ENCODE assay signal across 20 cellular contexts in genomic region chr17:64765191-64765889, GRCh38.
DNase-seq lines count a peak whose midpoint lies in the region; ATAC-seq, FAIRE-seq and TF ChIP-seq lines count a peak whose summit lies in the region.
"Had no signal": no experiment of that assay in that cellular context is flagged by ENCODE, and none has a peak within 500 bp of the region (broad histone marks: within the 10 kb centered on the region; RNA-seq: fewer than 3 reads in every experiment).

No MANE protein-coding gene starts in this region.

- TF ChIP-seq POLR2A in A549 (IDR thresholded peaks at IDR 0.05; ENCODE audit: low read length) (no peak), H54 (IDR thresholded peaks at IDR 0.05; ENCODE audit: low read depth, low read length) (no peak)

- H3K27me3 ChIP-seq in bronchial epithelial cell (ENCODE audit: control insufficient read depth, insufficient read depth, low read length) (no peaks in the 10 kb centered on the region), osteoblast (ENCODE audit: insufficient read depth, low read length) (no peaks in the 10 kb centered on the region)
- H3K27me3 ChIP-seq: pancreas, suprapubic skin, uterus had no signal

- H3K4me1 ChIP-seq in A549 = peaks cover 12% of the 10 kb centered on the region
- no peaks in the 10 kb centered on the region for H3K4me1 ChIP-seq in osteoblast (ENCODE audit: insufficient read depth, low read length)
- H3K4me1 ChIP-seq: pancreas, suprapubic skin, uterus had no signal

- DNase-seq in A549 (ENCODE audit: low read depth in 1 of 2, low spot score in 1 of 2) = peak in 1 of 2 experiments; percentile 48
- no peak for DNase-seq in H54 (ENCODE audit: insufficient read length, low spot score)
- DNase-seq in bronchial epithelial cell (ENCODE audit: low read depth) = peak; percentile 66
- DNase-seq in left colon = no peak
- no peak for DNase-seq in osteoblast (ENCODE audit: insufficient read length, low spot score, missing footprints)
- no peak for DNase-seq in NCI-H748 (lab: John Stamatoyannopoulos, UW; ENCODE audit: unreplicated experiment)
- DNase-seq: activated CD4-positive, alpha-beta T cell treated with anti-CD3 and anti-CD28 coated beads, Interleukin-2, amount 10 ng/mL, durations not matched to agents 24 days and 14 days; activated effector memory CD4-positive, alpha-beta T cell treated with anti-CD3 and anti-CD28 coated beads, Interleukin-2, amount 50 U/mL, for 16 hours; effector CD8-positive, alpha-beta T cell; GF-D8; mesenchymal stem cell; naive B cell; NCI-H510A treated with DMSO at 0.1 percent for 48 hours; pancreas; SK-N-SH; uterus had no signal

- TF ChIP-seq RAD21 in A549 (conservative IDR thresholded peaks at IDR 0.05 in 1 of 2, IDR thresholded peaks at IDR 0.05 in 1 of 2) = no peak

- H3K79me2 ChIP-seq in osteoblast (ENCODE audit: insufficient read depth, low read length) = no peaks in the 10 kb centered on the region

- WGBS in A549 (ENCODE audit: missing lambda C conversion rate) = 82% methylated on average over 7 of the region's 7 CpGs

- intact Hi-C loops in left colon (cut with DNase I, micrococcal nuclease) = no loop called here

- peak; percentile 42 to 68; a peak in 4 of 6 replicates for ATAC-seq in A549
- ATAC-seq in left colon = peak; percentile 83
- ATAC-seq in HG03025 (IDR thresholded peaks at IDR 0.05; ENCODE audit: low FRiP score, unreplicated experiment) = no peak
- no peak for ATAC-seq in GM19035 (IDR thresholded peaks at IDR 0.05; ENCODE audit: unreplicated experiment)
- ATAC-seq: pancreas had no signal

- H4K20me1 ChIP-seq in osteoblast (ENCODE audit: insufficient read depth, low read length) = no peaks in the 10 kb centered on the region

- TF ChIP-seq EP300 in A549 (IDR thresholded peaks at IDR 0.05) = no peak

- H3K36me3 ChIP-seq in bronchial epithelial cell (ENCODE audit: control insufficient read depth, insufficient read depth, low read length) = peaks cover 3% of the 10 kb centered on the region
- no peaks in the 10 kb centered on the region for H3K36me3 ChIP-seq in osteoblast (ENCODE audit: insufficient read depth, low read length)
- H3K36me3 ChIP-seq: pancreas, uterus had no signal

- peak; percentile 56 for FAIRE-seq in A549 (lab: Jason Lieb, UNC)
- peak; percentile 33 for FAIRE-seq in H54 (lab: Jason Lieb, UNC)
- peak; percentile 81 for FAIRE-seq in bronchial epithelial cell (lab: Jason Lieb, UNC)
- FAIRE-seq: pancreas, RCC 7860 had no signal

- H3K27ac ChIP-seq in A549 (no peak overlapping the region), osteoblast (ENCODE audit: low read depth, low read length) (no peak overlapping the region)
- H3K27ac ChIP-seq: pancreas, suprapubic skin, uterus had no signal

- no peak overlapping the region for H2AFZ ChIP-seq in osteoblast (ENCODE audit: low read length)

- peak overlapping the region; percentile 7; the same call in 2 of the 3 replicates for H3K4me2 ChIP-seq in A549
- H3K4me2 ChIP-seq in osteoblast (ENCODE audit: insufficient read depth, low read length) = no peak overlapping the region
- H3K4me2 ChIP-seq: SK-N-SH had no signal

- no peak overlapping the region for H3K4me3 ChIP-seq in A549
- no peak overlapping the region for H3K4me3 ChIP-seq in bronchial epithelial cell (ENCODE audit: low read depth, low read length)
- no peak overlapping the region for H3K4me3 ChIP-seq in osteoblast (ENCODE audit: insufficient read depth, low read length)
- H3K4me3 ChIP-seq: pancreas, suprapubic skin, uterus had no signal

- no peaks in the 10 kb centered on the region for H3K9me3 ChIP-seq in A549
- no peaks in the 10 kb centered on the region for H3K9me3 ChIP-seq in osteoblast (ENCODE audit: low read depth, low read length)
- H3K9me3 ChIP-seq: pancreas, SK-N-SH, suprapubic skin, uterus had no signal

- POLR2A ChIA-PET in A549 (lab: Yijun Ruan, JAX) = no interaction called here

- no peak for TF ChIP-seq CTCF in A549 (IDR thresholded peaks at IDR 0.05)
- no peak for TF ChIP-seq CTCF in bronchial epithelial cell (IDR thresholded peaks at IDR 0.05; ENCODE audit: insufficient read depth, low read length, severe bottlenecking)
- no peak for TF ChIP-seq CTCF in osteoblast (IDR thresholded peaks at IDR 0.05; ENCODE audit: extremely low read depth, low read depth, low read length)

- CTCF ChIA-PET in A549 (lab: Yijun Ruan, JAX) = interaction anchor here (0.7 to 1.0 kb wide), 2 partner anchors 95 to 1660 kb away, joined by 3 read pairs; no protein-coding TSS in a partner anchor

TF ChIP-seq in A549, 52 proteins besides CTCF, POLR2A, EP300 and RAD21:
- TF ChIP-seq CEBPB (IDR thresholded peaks at IDR 0.05) = no peak
- TF ChIP-seq CHD4 (IDR thresholded peaks at IDR 0.05; ENCODE audit: borderline replicate concordance) = no peak
- TF ChIP-seq EHMT2 (IDR thresholded peaks at IDR 0.05; ENCODE audit: low read depth) = no peak
- no peak for TF ChIP-seq MAFK (IDR thresholded peaks at IDR 0.05; ENCODE audit: partially characterized antibody)
- TF ChIP-seq TFCP2L1 (CRISPR knock-in tag; IDR thresholded peaks at IDR 0.05) = no peak
- no peak for TF ChIP-seq SREBF2 (IDR thresholded peaks at IDR 0.05)
- TF ChIP-seq HOXB13 (CRISPR knock-in tag; IDR thresholded peaks at IDR 0.05; ENCODE audit: low read depth) = no peak
- TF ChIP-seq, protein P1, sequence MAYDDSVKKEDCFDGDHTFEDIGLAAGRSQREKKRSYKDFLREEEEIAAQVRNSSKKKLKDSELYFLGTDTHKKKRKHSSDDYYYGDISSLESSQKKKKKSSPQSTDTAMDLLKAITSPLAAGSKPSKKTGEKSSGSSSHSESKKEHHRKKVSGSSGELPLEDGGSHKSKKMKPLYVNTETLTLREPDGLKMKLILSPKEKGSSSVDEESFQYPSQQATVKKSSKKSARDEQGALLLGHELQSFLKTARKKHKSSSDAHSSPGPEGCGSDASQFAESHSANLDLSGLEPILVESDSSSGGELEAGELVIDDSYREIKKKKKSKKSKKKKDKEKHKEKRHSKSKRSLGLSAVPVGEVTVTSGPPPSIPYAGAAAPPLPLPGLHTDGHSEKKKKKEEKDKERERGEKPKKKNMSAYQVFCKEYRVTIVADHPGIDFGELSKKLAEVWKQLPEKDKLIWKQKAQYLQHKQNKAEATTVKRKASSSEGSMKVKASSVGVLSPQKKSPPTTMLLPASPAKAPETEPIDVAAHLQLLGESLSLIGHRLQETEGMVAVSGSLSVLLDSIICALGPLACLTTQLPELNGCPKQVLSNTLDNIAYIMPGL (CRISPR knock-in tag; IDR thresholded peaks at IDR 0.05; ENCODE audit: borderline replicate concordance) = no peak
- no peak for TF ChIP-seq ZNF302 (CRISPR knock-in tag; IDR thresholded peaks at IDR 0.05)
- no peak for TF ChIP-seq BHLHE40 (IDR thresholded peaks at IDR 0.05; ENCODE audit: low read depth, low read length)
- TF ChIP-seq POLR2AphosphoS2 (conservative IDR thresholded peaks at IDR 0.05; ENCODE audit: low read length) = no peak

Comparison
In these comparisons a context has a peak if more than half of its experiments do, and no peak if none do; other contexts are left out.
1. ATAC-seq: peak in A549 (2 of 2) and left colon (single experiment); none in HG03025 (single experiment) and GM19035 (single experiment).